In genomic region chr2:20273045-20273444, GRCh38 we compare ENCODE assay signal across 29 cellular contexts. TPM values are rescaled to one million over a fixed set of nuclear protein-coding genes. Genes with fewer than 3 reads are reported as not detected.
"Had no signal": no experiment of that assay in that cellular context is flagged by ENCODE, and none has a peak within 500 bp of the region (broad histone marks: within the 10 kb centered on the region; RNA-seq: fewer than 3 reads in every experiment).

No MANE protein-coding gene starts in this region.

- DNase-seq: activated B cell treated with CpG ODN at 0.5 μM for 24 hours; activated CD4-positive, alpha-beta memory T cell treated with anti-CD3 and anti-CD28 coated beads for 36 hours; activated CD4-positive, alpha-beta T cell treated with anti-CD3 and anti-CD28 coated beads for 4 hours; activated CD4-positive, alpha-beta T cell treated with anti-CD3 and anti-CD28 coated beads, Interleukin-2, amount 50 U/mL, for 1 hour; activated CD4-positive, CD25-positive, alpha-beta regulatory T cell treated with anti-CD3 and anti-CD28 coated beads, Interleukin-2, amount 50 U/mL, for 72 hours; activated naive CD4-positive, alpha-beta T cell treated with anti-CD3 and anti-CD28 coated beads, Interleukin-2, amount 10 ng/mL, durations not matched to agents 7 days and 5 days; activated naive CD8-positive, alpha-beta T cell treated with anti-CD3 and anti-CD28 coated beads, Interleukin-2, amount 50 U/mL, for 24 hours; activated T-cell treated with anti-CD3 and anti-CD28 coated beads, Interleukin-2, amount 50 U/mL, for 24 hours; anterior cingulate cortex; caudate nucleus; cerebellar nuclear complex; NCI-H1105; NCI-H1417 treated with DMSO at 0.1 percent for 48 hours; NCI-H187 treated with DMSO at 0.1 percent for 48 hours; NCI-H2081; NCI-H226; NCI-H446 treated with DMSO at 0.1 percent for 48 hours; NCI-H524; NCI-H69; NCI-H82; PC-3; SIG-M5; SW 1271; T-helper 1 cell; T-helper 2 cell; T-helper 9 cell had no signal

- H3K27ac ChIP-seq: RWPE1, VCaP had no signal

- ATAC-seq: activated naive CD8-positive, alpha-beta T cell treated with anti-CD3 and anti-CD28 coated beads, Interleukin-2, amount 50 U/mL, for 24 hours; PC-3; Right ventricle myocardium inferior had no signal

RNA-seq across cellular contexts. Expression of gene SDC1, which starts 48.1 kb away (rescaled TPM):
- total RNA-seq: activated B cell treated with CpG ODN at 0.5 μM for 24 hours had no signal
